ENCODE assay signal across 17 cellular contexts in genomic region chr10:112336556-112337201, GRCh38. TPM values are rescaled to one million over a fixed set of nuclear protein-coding genes. Genes with fewer than 3 reads are reported as not detected.
A peak's percentile ranks its signal among the peaks of the same experiment; 100 is the strongest.
DNase-seq lines count a peak whose midpoint lies in the region; ATAC-seq, FAIRE-seq and TF ChIP-seq lines count a peak whose summit lies in the region.
"Had no signal": no experiment of that assay in that cellular context is flagged by ENCODE, and none has a peak within 500 bp of the region (broad histone marks: within the 10 kb centered on the region; RNA-seq: fewer than 3 reads in every experiment).

No MANE protein-coding gene starts in this region.

- peak overlapping the region; percentile 71; the same call in 1 of the 2 replicates for H2AFZ ChIP-seq in H1 (ENCODE audit: low read length)
- H2AFZ ChIP-seq: PC-9 had no signal

- POLR2A ChIA-PET in H1 (lab: Charles Lee; ENCODE audit: partially characterized antibody), result no interaction called here

- no peak overlapping the region for H2AK5ac ChIP-seq in H1 (ENCODE audit: low read depth, low read length)

- H3K18ac ChIP-seq in H1 (ENCODE audit: extremely low read depth, low read length), result no peak overlapping the region

- H3K27me3 ChIP-seq in Peyer's patch, result no peaks in the 10 kb centered on the region
- H3K27me3 ChIP-seq in H1 (replicated peaks in 1 of 4; ENCODE audit: control insufficient read depth in 3 of 4, extremely low read depth in 1 of 4, insufficient read depth in 3 of 4, low read length in 3 of 4), result no peaks in the 10 kb centered on the region
- no peaks in the 10 kb centered on the region for H3K27me3 ChIP-seq in right lobe of liver
- H3K27me3 ChIP-seq in transverse colon, result no peaks in the 10 kb centered on the region

- peak overlapping the region in 3 of 4 donors; percentile 73 to 97 (median 85) for H3K27ac ChIP-seq in Peyer's patch
- no peak overlapping the region for H3K27ac ChIP-seq in H1 (ENCODE audit: low read depth, low read length)
- H3K27ac ChIP-seq in right lobe of liver, result no peak overlapping the region
- peak overlapping the region; percentile 87 to 88 (median 88) for H3K27ac ChIP-seq in transverse colon
- H3K27ac ChIP-seq: PC-9 had no signal

- intact Hi-C loops in right lobe of liver (cut with DNase I) (no loop called here), transverse colon (cut with DNase I; ENCODE audit: low total_unique reads) (no loop called here)

- no peak overlapping the region for H4K91ac ChIP-seq in H1 (replicated peaks; ENCODE audit: insufficient read length, low read length)

- H2BK15ac ChIP-seq in H1 (ENCODE audit: low read length), result no peak overlapping the region

- no peak for TF ChIP-seq CTCF in Peyer's patch (IDR thresholded peaks at IDR 0.05)
- no peak for TF ChIP-seq CTCF in H1 (IDR thresholded peaks at IDR 0.05; ENCODE audit: control extremely low read depth in 1 of 3, insufficient read depth in 1 of 3, low read depth in 1 of 3, low read length in 3 of 3)
- no peak for TF ChIP-seq CTCF in right lobe of liver (IDR thresholded peaks at IDR 0.05)
- TF ChIP-seq CTCF in transverse colon (IDR thresholded peaks at IDR 0.05), result no peak

- FAIRE-seq in H1 (lab: Jason Lieb, UNC) (no peak), GM12892 (lab: Jason Lieb, UNC) (no peak)

- H3K9ac ChIP-seq in H1 (replicated peaks in 1 of 4; ENCODE audit: extremely low read depth in 1 of 4, low read depth in 3 of 4, low read length in 3 of 4), result no peak overlapping the region

- H3K4me2 ChIP-seq in H1 (ENCODE audit: insufficient read depth in 1 of 2, low read depth in 2 of 2, low read length in 2 of 2), result no peak overlapping the region
- H3K4me2 ChIP-seq: PC-9 had no signal

- H3K14ac ChIP-seq in H1 (ENCODE audit: insufficient read length), result no peak overlapping the region

- H3K4me1 ChIP-seq in Peyer's patch (peaks cover 0 to 29% (median 0%) of the 10 kb centered on the region in 4 donors), H1 (replicated peaks in 1 of 4; ENCODE audit: control insufficient read depth in 3 of 4, insufficient read depth in 4 of 4, low read length in 3 of 4) (no peaks in the 10 kb centered on the region), right lobe of liver (peaks cover 0 to 12% (median 4%) of the 10 kb centered on the region in 4 donors), transverse colon (peaks cover 5 to 59% (median 22%) of the 10 kb centered on the region in 4 donors)

- no peak for TF ChIP-seq EP300 in H1 (IDR thresholded peaks at IDR 0.05; ENCODE audit: borderline replicate concordance in 1 of 2, low read depth in 2 of 2, low read length in 2 of 2)
- no peak for TF ChIP-seq EP300 in transverse colon (IDR thresholded peaks at IDR 0.05; ENCODE audit: low read depth)

- no peak overlapping the region for H3K4ac ChIP-seq in H1 (replicated peaks; ENCODE audit: insufficient read length, low read depth, low read length)

- H3K23me2 ChIP-seq in H1 (ENCODE audit: low read depth, low read length), result no peaks in the 10 kb centered on the region

- TF ChIP-seq POLR2A in Peyer's patch (IDR thresholded peaks at IDR 0.05), result peak in 1 of 2 donors; percentile 58
- TF ChIP-seq POLR2A in H1 (IDR thresholded peaks at IDR 0.05; ENCODE audit: control extremely low read depth in 1 of 2, low read depth in 2 of 2, low read length in 2 of 2), result no peak
- TF ChIP-seq POLR2A in right lobe of liver (IDR thresholded peaks at IDR 0.05), result no peak
- no peak for TF ChIP-seq POLR2A in transverse colon (IDR thresholded peaks at IDR 0.05)
- TF ChIP-seq POLR2A in GM12892 (IDR thresholded peaks at IDR 0.05; ENCODE audit: low read depth, low read length), result no peak

- in situ Hi-C loops in transverse colon (cut with MboI; ENCODE audit: low pct_ligation_motif_present in 1 of 4, low pct_unique_long_range_greater_than_20kb in 1 of 4, low sequenced_read_pairs in 3 of 4), result no loop called here

- no peaks in the 10 kb centered on the region for H3K79me1 ChIP-seq in H1 (ENCODE audit: low read depth, low read length)

- H3K79me2 ChIP-seq in H1 (ENCODE audit: control insufficient read depth in 1 of 2, insufficient read depth in 2 of 2, low read length in 2 of 2), result no peaks in the 10 kb centered on the region

- H4K5ac ChIP-seq in H1 (ENCODE audit: insufficient read length, low read depth, low read length), result no peak overlapping the region

- no peak overlapping the region for H3K23ac ChIP-seq in H1 (ENCODE audit: insufficient read length)

- peak in 1 of 3 donors; percentile 73 for DNase-seq in Peyer's patch
- DNase-seq in H1 (ENCODE audit: low read depth in 1 of 2, low spot score in 2 of 2), result no peak
- DNase-seq in right lobe of liver, result no peak
- DNase-seq in transverse colon, result peak; percentile 49
- DNase-seq in activated naive CD4-positive, alpha-beta T cell (lab: John Stamatoyannopoulos, UW), result no peak
- no peak for DNase-seq in NCI-H524 (lab: John Stamatoyannopoulos, UW)
- no peak for DNase-seq in GM12892 (ENCODE audit: insufficient read length)
- DNase-seq: HCEC 1CT, NCI-H1048, NCI-H146, NCI-H2081 treated with DMSO at 0.1 percent for 48 hours, NCI-H526, PC-9 had no signal

- no peak overlapping the region for H2BK20ac ChIP-seq in H1 (ENCODE audit: low read length)

- H2BK5ac ChIP-seq in H1 (ENCODE audit: low read depth, low read length), result no peak overlapping the region

- H3K36me3 ChIP-seq in Peyer's patch (no peaks in the 10 kb centered on the region), H1 (ENCODE audit: control insufficient read depth in 2 of 4, insufficient read depth in 4 of 4, low read length in 3 of 4) (no peaks in the 10 kb centered on the region), right lobe of liver (no peaks in the 10 kb centered on the region), transverse colon (no peaks in the 10 kb centered on the region)

- peak; percentile 23 to 65 (median 42) for ATAC-seq in right lobe of liver

- no peak overlapping the region for H2BK120ac ChIP-seq in H1 (replicated peaks; ENCODE audit: low read depth, low read length)

- H3K9me3 ChIP-seq in Peyer's patch, result no peaks in the 10 kb centered on the region
- no peaks in the 10 kb centered on the region for H3K9me3 ChIP-seq in H1 (ENCODE audit: insufficient read depth in 2 of 2, low read depth in 1 of 2, low read length in 1 of 2)
- H3K9me3 ChIP-seq in right lobe of liver, result no peaks in the 10 kb centered on the region
- H3K9me3 ChIP-seq in transverse colon, result no peaks in the 10 kb centered on the region
- H3K9me3 ChIP-seq: Caco-2 had no signal

- H4K8ac ChIP-seq in H1 (ENCODE audit: extremely low read depth, insufficient read depth, low read length), result no peak overlapping the region

- 89% methylated on average over 5 of the region's 5 CpGs; no CpG with 5 or more reads in 1 of the 2 experiments for WGBS in H1 (ENCODE audit: extremely low coverage in 1 of 2, insufficient coverage in 1 of 2, insufficient read length in 1 of 2, insufficient replicate concordance in 2 of 2, low coverage in 1 of 2, low lambda C conversion rate in 2 of 2, missing lambda C conversion rate in 1 of 2), 2 experiments
- WGBS in right lobe of liver (ENCODE audit: insufficient coverage, low coverage, low lambda C conversion rate, missing lambda C conversion rate), result 57% methylated on average over 5 of the region's 5 CpGs
- 54 to 58% methylated on average over 4 to 5 of the region's 5 CpGs for WGBS in transverse colon (ENCODE audit: low coverage in 1 of 2), 2 donors

- H3K4me3 ChIP-seq in Peyer's patch, result no peak overlapping the region
- H3K4me3 ChIP-seq in H1 (ENCODE audit: extremely low read depth in 1 of 4, insufficient read depth in 2 of 4, low read depth in 3 of 4, low read length in 4 of 4), result no peak overlapping the region
- no peak overlapping the region for H3K4me3 ChIP-seq in right lobe of liver
- no peak overlapping the region for H3K4me3 ChIP-seq in transverse colon
- H3K4me3 ChIP-seq: PC-9 had no signal

- CTCF ChIA-PET in H1 (lab: Charles Lee; ENCODE audit: partially characterized antibody), result interaction anchor here (0.8 to 1.6 kb wide), 2 partner anchors 13 to 21 kb away, joined by 3 read pairs; no protein-coding TSS in a partner anchor

- no peaks in the 10 kb centered on the region for H4K20me1 ChIP-seq in H1 (replicated peaks in 1 of 2; ENCODE audit: control insufficient read depth in 1 of 2, insufficient read depth in 2 of 2, low read length in 2 of 2)

- no peak for TF ChIP-seq RAD21 in H1 (IDR thresholded peaks at IDR 0.05 in 1 of 2, conservative IDR thresholded peaks at IDR 0.05 in 1 of 2; ENCODE audit: low read depth in 2 of 2, low read length in 2 of 2)

- no peak overlapping the region for H3K56ac ChIP-seq in H1 (replicated peaks; ENCODE audit: insufficient read length, low read depth, low read length)

- no peak overlapping the region for H2BK12ac ChIP-seq in H1 (ENCODE audit: low read depth, low read length)

TF ChIP-seq in H1, 55 proteins besides CTCF, POLR2A, EP300 and RAD21 (continues in another document):
- no peak for TF ChIP-seq SIN3A (conservative IDR thresholded peaks at IDR 0.05 in 1 of 2, IDR thresholded peaks at IDR 0.05 in 1 of 2; ENCODE audit: low read depth in 1 of 2, low read length in 2 of 2)
- no peak for TF ChIP-seq BACH1 (IDR thresholded peaks at IDR 0.05; ENCODE audit: low read length)

RNA-seq across cellular contexts. Expression of gene ACSL5, which starts 37.2 kb away (rescaled TPM):
- total RNA-seq in Peyer's patch (1,000 to 10,000 TPM in 1 of 4 donors, 100 to 1,000 TPM in 3; 133 to 1,137 (median 595) TPM), right lobe of liver (10 to 100 TPM; 35.1 to 92.4 (median 73.8) TPM), transverse colon (100 to 1,000 TPM in 3 of 4 donors, 10 to 100 TPM in 1; 91.6 to 315 (median 178) TPM)
- not detected in 2 replicates for total RNA-seq in H1 (2021; fragmentation: NEBNext Ultra II Directional; extraction: Animal tissue kit (Norgen Biotek cat#: 25700))
- polyA plus RNA-seq in H1 (2011; rRNA removed), result not detected in 2 replicates
- 0.03 TPM for polyA plus RNA-seq in H1 (2011; cell fraction: cytosol; rRNA removed)
- not detected for polyA plus RNA-seq in H1 (2011; cell fraction: nucleus; rRNA removed)
- not detected in 4 replicates for polyA plus RNA-seq in H1 (2012, experiment 1 of 2)
- polyA plus RNA-seq in H1 (2012, experiment 2 of 2), result not detected
- polyA plus RNA-seq in H1 (2013, experiment 1 of 2), result not detected
- polyA plus RNA-seq in H1 (2013, experiment 2 of 2), result not detected
- polyA minus RNA-seq in H1 (2011; rRNA and poly(A)+ RNA removed), result not detected in 2 replicates
- polyA minus RNA-seq in H1 (2011; cell fraction: cytosol; rRNA and poly(A)+ RNA removed), result not detected
- polyA minus RNA-seq in H1 (2011; cell fraction: nucleus; rRNA and poly(A)+ RNA removed), result not detected
- polyA plus RNA-seq in GM12892 (2012; ENCODE audit: missing spikeins), result 37.9 TPM

RNA-seq across cellular contexts. Expression of gene TECTB, which starts 53.5 kb away (rescaled TPM):
- total RNA-seq in Peyer's patch (not detected), right lobe of liver (under 1 TPM; 0.18 to 0.83 (median 0.49) TPM), transverse colon (not detected)
- total RNA-seq in H1 (2021; fragmentation: NEBNext Ultra II Directional; extraction: Animal tissue kit (Norgen Biotek cat#: 25700)), result not detected in 2 replicates
- not detected in 2 replicates for polyA plus RNA-seq in H1 (2011; rRNA removed)
- polyA plus RNA-seq in H1 (2011; cell fraction: cytosol; rRNA removed), result not detected
- not detected for polyA plus RNA-seq in H1 (2011; cell fraction: nucleus; rRNA removed)
- polyA plus RNA-seq in H1 (2012, experiment 1 of 2), result not detected in 4 replicates
- not detected for polyA plus RNA-seq in H1 (2012, experiment 2 of 2)
- not detected for polyA plus RNA-seq in H1 (2013, experiment 1 of 2)
- not detected for polyA plus RNA-seq in H1 (2013, experiment 2 of 2)
- polyA minus RNA-seq in H1 (2011; rRNA and poly(A)+ RNA removed), result not detected in 2 replicates
- polyA minus RNA-seq in H1 (2011; cell fraction: cytosol; rRNA and poly(A)+ RNA removed), result not detected
- not detected for polyA minus RNA-seq in H1 (2011; cell fraction: nucleus; rRNA and poly(A)+ RNA removed)
- not detected for polyA plus RNA-seq in GM12892 (2012; ENCODE audit: missing spikeins)
- total RNA-seq: A673, HT-29, PC-9 had no signal
- polyA plus RNA-seq: IgD-negative memory B cell had no signal

Comparison
In these comparisons a context has a peak if more than half of its experiments do, and no peak if none do; other contexts are left out.
1. H3K27ac ChIP-seq: peak in Peyer's patch (3 of 4) and transverse colon (4 of 4); none in H1 (single experiment) and right lobe of liver (0 of 3).
2. RNA of gene ACSL5, which starts 37.2 kb away (total RNA-seq): 133 to 1,137 TPM in Peyer's patch, 91.6 to 315 TPM in transverse colon and 35.1 to 92.4 TPM in right lobe of liver; not detected in H1; every median in the first group is over 10 times any median in the second.